2 cellular contexts compared by ENCODE assay signal in genomic region chr1:67739361-67739760, GRCh38.
TF ChIP-seq lines count a peak whose summit lies in the region.

No MANE protein-coding gene starts in this region.

TF ChIP-seq in H1, 55 proteins besides CTCF, POLR2A, EP300 and RAD21:
- no peak for TF ChIP-seq HDAC6 (IDR thresholded peaks at IDR 0.05; ENCODE audit: low read depth, low read length)
- TF ChIP-seq SRF (IDR thresholded peaks at IDR 0.05; ENCODE audit: low read depth, low read length) = no peak
- TF ChIP-seq TCF12 (IDR thresholded peaks at IDR 0.05; ENCODE audit: low read depth, low read length) = no peak

TF ChIP-seq in HEK293T, 16 proteins besides CTCF, POLR2A, EP300 and RAD21:
- TF ChIP-seq SUZ12 (IDR thresholded peaks at IDR 0.05) = no peak
- TF ChIP-seq HDGF (IDR thresholded peaks at IDR 0.05; ENCODE audit: borderline replicate concordance) = no peak
- TF ChIP-seq ARNT (IDR thresholded peaks at IDR 0.05) = no peak
- TF ChIP-seq FOXK2 (IDR thresholded peaks at IDR 0.05) = no peak
- no peak for TF ChIP-seq TARDBP (IDR thresholded peaks at IDR 0.05)
